1 cellular context compared by ENCODE assay signal in genomic region chr12:11508699-11509098, GRCh38.
TF ChIP-seq lines count a peak whose summit lies in the region.

No MANE protein-coding gene starts in this region.

TF ChIP-seq in H1, 55 proteins besides CTCF, POLR2A, EP300 and RAD21 (continued from another document):
- TF ChIP-seq CHD7 (IDR thresholded peaks at IDR 0.05; ENCODE audit: insufficient replicate concordance, low read length) (no peak), EGR1 (IDR thresholded peaks at IDR 0.05; ENCODE audit: borderline replicate concordance, low read depth, low read length) (no peak), NRF1 (IDR thresholded peaks at IDR 0.05; ENCODE audit: low read depth, low read length) (no peak), GABPA (IDR thresholded peaks at IDR 0.05; ENCODE audit: borderline replicate concordance, insufficient read depth, low read length) (no peak), POU5F1 (IDR thresholded peaks at IDR 0.05; ENCODE audit: low read depth, low read length) (no peak), TEAD4 (IDR thresholded peaks at IDR 0.05; ENCODE audit: low read depth, low read length) (no peak), HDAC6 (IDR thresholded peaks at IDR 0.05; ENCODE audit: low read depth, low read length) (no peak), NANOG (IDR thresholded peaks at IDR 0.05; ENCODE audit: insufficient read depth, low read depth, low read length, poor library complexity, severe bottlenecking) (no peak), KDM4A (IDR thresholded peaks at IDR 0.05; ENCODE audit: low read depth, low read length, severe bottlenecking) (no peak), CBX5 (IDR thresholded peaks at IDR 0.05; ENCODE audit: low read depth, low read length) (no peak), RBBP5 (IDR thresholded peaks at IDR 0.05; ENCODE audit: borderline replicate concordance, low read depth, low read length) (no peak), HDAC2 (IDR thresholded peaks at IDR 0.05; ENCODE audit: borderline replicate concordance in 1 of 2, low read depth in 2 of 2, low read length in 2 of 2) (no peak), CHD1 (IDR thresholded peaks at IDR 0.05; ENCODE audit: low read depth, low read length) (no peak)
